In the genomic region with DNA sequence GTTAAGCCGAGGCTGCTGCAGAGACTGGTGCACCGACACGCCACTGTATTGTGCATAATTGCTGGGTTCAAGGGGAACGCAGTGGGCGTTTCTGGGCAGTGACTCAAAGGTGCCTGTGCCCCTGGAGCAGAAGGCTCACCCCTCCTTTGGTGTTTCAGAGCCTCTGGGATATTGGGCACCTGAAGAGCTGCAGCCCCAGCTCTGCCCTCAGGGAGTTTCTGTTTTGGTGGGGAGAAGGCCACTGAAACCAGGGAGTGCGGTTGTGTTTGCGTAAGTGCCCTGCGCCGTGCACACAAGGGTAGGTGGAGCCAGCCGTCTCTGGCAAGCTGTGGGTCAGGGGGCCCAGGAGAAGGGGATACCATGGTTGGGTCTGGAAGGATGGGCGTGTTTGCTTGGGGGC, we compare ENCODE assay signal across 2 cellular contexts. TPM values are rescaled to one million over a fixed set of nuclear protein-coding genes. Genes with fewer than 3 reads are reported as not detected.
"Had no signal": no experiment of that assay in that cellular context is flagged by ENCODE, and none has a peak within 500 bp of the region (broad histone marks: within the 10 kb centered on the region; RNA-seq: fewer than 3 reads in every experiment).

No MANE protein-coding gene starts in this region.

RNA-seq across cellular contexts. Expression of gene UPK3B, which starts 34.1 kb away (rescaled TPM):
- total RNA-seq: RPMI7951, SK-MEL-5 had no signal
